ENCODE assay signal across 1 cellular context in the genomic region with DNA sequence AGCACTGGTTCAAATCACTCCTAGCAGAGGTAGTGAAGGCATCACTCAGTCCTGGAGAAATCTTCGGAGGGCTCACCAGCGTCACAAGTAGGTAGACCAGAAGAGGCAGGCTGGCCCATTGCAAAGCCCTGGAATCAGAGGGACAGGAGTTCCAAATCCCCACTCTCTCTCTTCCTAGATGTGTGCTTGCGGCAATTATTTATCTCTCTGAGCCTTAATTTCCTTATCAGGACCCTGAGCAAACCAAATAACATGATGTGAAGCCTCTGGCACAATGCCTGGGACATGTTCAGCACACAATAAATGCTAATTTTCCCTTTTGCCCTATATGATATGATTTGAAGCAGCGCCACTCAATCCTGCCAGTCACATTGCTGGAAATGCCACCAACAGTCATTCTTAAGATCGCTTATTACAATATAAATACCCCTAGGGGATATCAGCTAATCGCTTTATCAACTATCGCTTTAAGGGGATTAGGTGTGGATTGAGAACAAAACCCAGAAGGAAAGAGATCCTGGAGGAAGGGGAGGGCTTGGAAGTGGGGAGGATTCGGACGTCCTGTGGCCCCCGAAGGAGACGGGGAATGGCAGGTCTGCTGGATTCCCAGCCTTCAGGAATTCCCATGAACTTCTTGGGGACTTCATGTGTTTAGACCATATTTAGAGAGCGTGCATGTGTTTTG.
TF ChIP-seq lines count a peak whose summit lies in the region.

No MANE protein-coding gene starts in this region.

TF ChIP-seq in IMR-90, 13 proteins besides CTCF, POLR2A, EP300 and RAD21:
- TF ChIP-seq, protein P1, sequence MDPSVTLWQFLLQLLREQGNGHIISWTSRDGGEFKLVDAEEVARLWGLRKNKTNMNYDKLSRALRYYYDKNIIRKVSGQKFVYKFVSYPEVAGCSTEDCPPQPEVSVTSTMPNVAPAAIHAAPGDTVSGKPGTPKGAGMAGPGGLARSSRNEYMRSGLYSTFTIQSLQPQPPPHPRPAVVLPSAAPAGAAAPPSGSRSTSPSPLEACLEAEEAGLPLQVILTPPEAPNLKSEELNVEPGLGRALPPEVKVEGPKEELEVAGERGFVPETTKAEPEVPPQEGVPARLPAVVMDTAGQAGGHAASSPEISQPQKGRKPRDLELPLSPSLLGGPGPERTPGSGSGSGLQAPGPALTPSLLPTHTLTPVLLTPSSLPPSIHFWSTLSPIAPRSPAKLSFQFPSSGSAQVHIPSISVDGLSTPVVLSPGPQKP (IDR thresholded peaks at IDR 0.05; ENCODE audit: borderline replicate concordance, low read depth, low read length): no peak
- TF ChIP-seq FOS (IDR thresholded peaks at IDR 0.05; ENCODE audit: low read depth, low read length): no peak
- TF ChIP-seq SMC3 (IDR thresholded peaks at IDR 0.05; ENCODE audit: low read depth, low read length): no peak
- no peak for TF ChIP-seq CHD1 (IDR thresholded peaks at IDR 0.05; ENCODE audit: low read depth, low read length)
- TF ChIP-seq RFX5 (IDR thresholded peaks at IDR 0.05; ENCODE audit: low read depth, low read length): no peak
- no peak for TF ChIP-seq MAZ (IDR thresholded peaks at IDR 0.05; ENCODE audit: borderline replicate concordance, low read depth, low read length)
- no peak for TF ChIP-seq NFE2L2 (IDR thresholded peaks at IDR 0.05; ENCODE audit: low read depth, low read length)
- TF ChIP-seq, protein P2, sequence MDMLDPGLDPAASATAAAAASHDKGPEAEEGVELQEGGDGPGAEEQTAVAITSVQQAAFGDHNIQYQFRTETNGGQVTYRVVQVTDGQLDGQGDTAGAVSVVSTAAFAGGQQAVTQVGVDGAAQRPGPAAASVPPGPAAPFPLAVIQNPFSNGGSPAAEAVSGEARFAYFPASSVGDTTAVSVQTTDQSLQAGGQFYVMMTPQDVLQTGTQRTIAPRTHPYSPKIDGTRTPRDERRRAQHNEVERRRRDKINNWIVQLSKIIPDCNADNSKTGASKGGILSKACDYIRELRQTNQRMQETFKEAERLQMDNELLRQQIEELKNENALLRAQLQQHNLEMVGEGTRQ (IDR thresholded peaks at IDR 0.05; ENCODE audit: low read depth, low read length): no peak
- no peak for TF ChIP-seq RCOR1 (IDR thresholded peaks at IDR 0.05; ENCODE audit: insufficient replicate concordance, low read length)
- no peak for TF ChIP-seq MXI1 (IDR thresholded peaks at IDR 0.05; ENCODE audit: borderline replicate concordance, low read depth, low read length)
- TF ChIP-seq BHLHE40 (IDR thresholded peaks at IDR 0.05; ENCODE audit: low read depth, low read length): no peak
